In genomic region chr4:88409206-88409605, GRCh38 we compare ENCODE assay signal across 28 cellular contexts.
"Had no signal": no experiment of that assay in that cellular context is flagged by ENCODE, and none has a peak within 500 bp of the region (broad histone marks: within the 10 kb centered on the region; RNA-seq: fewer than 3 reads in every experiment).

No MANE protein-coding gene starts in this region.

- H3K27me3 ChIP-seq: esophagus muscularis mucosa, heart right ventricle, ovary, spleen, testis, tibial artery had no signal

- ATAC-seq: heart right ventricle; left colon; left ventricle myocardium superior; lower lobe of right lung; naive thymus-derived CD8-positive, alpha-beta T cell; psoas muscle; right cardiac atrium; stimulated activated memory B cell treated with anti-CD40 and anti-IgM and Interleukin-4, amounts not matched to agents 10 μg/mL and 1 μg/mL and 100 μg/mL, for 72 hours; stimulated activated naive CD8-positive, alpha-beta T cell treated with anti-CD3 and anti-CD28 coated beads, Interleukin-15, Interleukin-2, amounts not matched to agents 100 U/mL and 50 U/mL, for 24 hours had no signal

- H3K27ac ChIP-seq: coronary artery, esophagus muscularis mucosa, heart right ventricle, lower lobe of right lung, ovary, psoas muscle, skin epidermis, spleen, testis, tibial artery had no signal

- DNase-seq: dermis blood vessel endothelial cell; effector memory CD4-positive, alpha-beta T cell; foreskin melanocyte; glutamatergic neuron; heart right ventricle; hippocampal formation; left colon; left ventricle myocardium superior; lower lobe of right lung; naive thymus-derived CD8-positive, alpha-beta T cell; nephron progenitor cell; nucleus accumbens; ovary; posterior cingulate gyrus; psoas muscle; right cardiac atrium; spleen; stimulated activated CD4-positive, alpha-beta T cell treated with anti-CD3 and anti-CD28 coated beads, Interleukin-4, amount 100 ng/mL, for 4 hours; stimulated activated naive CD8-positive, alpha-beta T cell treated with anti-CD3 and anti-CD28 coated beads, Interleukin-15, Interleukin-2, amounts not matched to agents 100 U/mL and 50 U/mL, for 24 hours; substantia nigra; testis; tibial artery had no signal

- H3K4me3 ChIP-seq: coronary artery, esophagus muscularis mucosa, heart right ventricle, lower lobe of right lung, ovary, psoas muscle, skin epidermis, spleen, testis, tibial artery had no signal

- H3K36me3 ChIP-seq: ovary had no signal

- H3K9me3 ChIP-seq: esophagus muscularis mucosa, heart right ventricle, lower lobe of right lung, ovary, psoas muscle, spleen, testis, tibial artery had no signal

- H3K4me1 ChIP-seq: esophagus muscularis mucosa, heart right ventricle, lower lobe of right lung, psoas muscle, spleen, testis, tibial artery had no signal

- FAIRE-seq: endothelial cell of umbilical vein, islet of Langerhans had no signal
